15 cellular contexts compared by ENCODE assay signal in the genomic region with DNA sequence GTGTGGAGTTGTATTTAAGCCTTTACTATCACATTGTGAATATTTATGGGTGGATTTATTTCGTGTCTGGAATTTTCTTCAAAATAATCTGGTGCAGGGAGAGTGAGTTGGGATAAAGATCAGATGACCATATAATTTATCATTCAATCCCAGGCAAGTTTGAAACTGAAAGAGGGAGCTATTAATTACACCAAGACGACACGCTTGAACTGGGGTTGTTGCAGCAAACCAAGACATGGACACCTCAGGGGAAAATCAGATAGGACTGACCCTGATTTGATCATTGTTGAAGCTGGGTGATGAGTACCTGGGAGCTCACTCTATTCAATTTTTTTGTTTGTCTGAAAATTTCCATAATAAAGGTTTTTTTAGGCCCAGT. TPM values are rescaled to one million over a fixed set of nuclear protein-coding genes. Genes with fewer than 3 reads are reported as not detected.
DNase-seq lines count a peak whose midpoint lies in the region; ATAC-seq, FAIRE-seq and TF ChIP-seq lines count a peak whose summit lies in the region.
"Had no signal": no experiment of that assay in that cellular context is flagged by ENCODE, and none has a peak within 500 bp of the region (broad histone marks: within the 10 kb centered on the region; RNA-seq: fewer than 3 reads in every experiment).

No MANE protein-coding gene starts in this region.

- peak overlapping the region; percentile 47 for H3K4me3 Mint-ChIP-seq in activated naive CD4-positive, alpha-beta T cell treated with anti-CD3 and anti-CD28 coated beads, Interleukin-2, amount 50 U/mL, for 24 hours
- peak overlapping the region in 1 of 3 donors; percentile 59 for H3K4me3 Mint-ChIP-seq in T-cell

- ATAC-seq in T-cell (replicated peaks in 1 of 4): no peak
- ATAC-seq in pancreas: no peak
- no peak for ATAC-seq in GM18502 (IDR thresholded peaks at IDR 0.05; ENCODE audit: poor library complexity, unreplicated experiment)
- ATAC-seq: gastrocnemius medialis, left lobe of liver had no signal

- no peak overlapping the region for H3K4me3 ChIP-seq in brain microvascular endothelial cell (ENCODE audit: low read depth, low read length)
- H3K4me3 ChIP-seq in vagina: no peak overlapping the region
- H3K4me3 ChIP-seq in pancreas: no peak overlapping the region
- H3K4me3 ChIP-seq: gastrocnemius medialis, upper lobe of right lung had no signal

- H3K27ac Mint-ChIP-seq in activated naive CD4-positive, alpha-beta T cell treated with anti-CD3 and anti-CD28 coated beads, Interleukin-2, amount 50 U/mL, for 24 hours: peak overlapping the region; percentile 4
- peak overlapping the region; percentile 79 to 80 for H3K27ac Mint-ChIP-seq in T-cell

- no peaks in the 10 kb centered on the region for H3K9me3 Mint-ChIP-seq in activated naive CD4-positive, alpha-beta T cell treated with anti-CD3 and anti-CD28 coated beads, Interleukin-2, amount 50 U/mL, for 24 hours
- H3K9me3 Mint-ChIP-seq in T-cell: peaks cover 0 to 3% (median 0%) of the 10 kb centered on the region in 3 donors
- H3K9me3 Mint-ChIP-seq: stimulated activated naive CD8-positive, alpha-beta T cell treated with anti-CD3 and anti-CD28 coated beads, Interleukin-15, Interleukin-2, amounts not matched to agents 100 ng/mL and 50 ng/mL, for 24 hours had no signal

- TF ChIP-seq CTCF in brain microvascular endothelial cell (IDR thresholded peaks at IDR 0.05; ENCODE audit: low read depth, low read length, missing control alignments) (no peak), vagina (IDR thresholded peaks at IDR 0.05) (no peak), pancreas (IDR thresholded peaks at IDR 0.05) (no peak)

- peaks cover 2% of the 10 kb centered on the region for H3K36me3 Mint-ChIP-seq in activated naive CD4-positive, alpha-beta T cell treated with anti-CD3 and anti-CD28 coated beads, Interleukin-2, amount 50 U/mL, for 24 hours
- peaks cover 5% of the 10 kb centered on the region for H3K36me3 Mint-ChIP-seq in T-cell

- intact Hi-C loops in vagina (cut with DNase I): no loop called here
- intact Hi-C loops in pancreas (cut with DNase I): no loop called here

- DNase-seq in activated naive CD4-positive, alpha-beta T cell treated with Interleukin-2 at 50 U/mL for 16 hours: no peak
- DNase-seq in T-cell (no peak), brain microvascular endothelial cell (no peak), vagina (ENCODE audit: extremely low spot score in 2 of 2) (no peak), mesenteric fat pad (ENCODE audit: low spot score) (no peak), pancreas (no peak)
- DNase-seq: gastrocnemius medialis, NCI-H1930, NCI-H446, upper lobe of right lung had no signal

- H3K9me3 ChIP-seq in vagina (no peaks in the 10 kb centered on the region), pancreas (no peaks in the 10 kb centered on the region)
- H3K9me3 ChIP-seq: gastrocnemius medialis, upper lobe of right lung had no signal

- WGBS in pancreas, 2 donors: 85 to 87% methylated on average over 3 of the region's 3 CpGs

- in situ Hi-C loops in brain microvascular endothelial cell (cut with HindIII; ENCODE audit: low pct_ligation_motif_present, low sequenced_read_pairs): no loop called here

- H3K4me1 ChIP-seq in vagina (peaks cover 25% of the 10 kb centered on the region), pancreas (peaks cover 0 to 5% (median 5%) of the 10 kb centered on the region in 3 donors)

- CTCF ChIA-PET in T-cell (lab: Charles Lee): interaction anchor here (0.5 to 3.1 kb wide), 9 partner anchors 9 to 575 kb away, joined by 3 to 27 read pairs (median 7); a partner anchor contains a TSS

- no peak for TF ChIP-seq POLR2A in vagina (IDR thresholded peaks at IDR 0.05)

- peaks cover 57% of the 10 kb centered on the region for H3K4me1 Mint-ChIP-seq in activated naive CD4-positive, alpha-beta T cell treated with anti-CD3 and anti-CD28 coated beads, Interleukin-2, amount 50 U/mL, for 24 hours
- peaks cover 67 to 71% (median 70%) of the 10 kb centered on the region in 3 donors for H3K4me1 Mint-ChIP-seq in T-cell

- peak overlapping the region; percentile 15 for H3K27ac ChIP-seq in brain microvascular endothelial cell
- peak overlapping the region; percentile 15 for H3K27ac ChIP-seq in vagina
- no peak overlapping the region for H3K27ac ChIP-seq in pancreas
- H3K27ac ChIP-seq: epithelial cell of prostate, upper lobe of right lung had no signal

- no peak for FAIRE-seq in pancreas (lab: Jason Lieb, UNC)

- H3K36me3 ChIP-seq in brain microvascular endothelial cell (replicated peaks): no peaks in the 10 kb centered on the region
- no peaks in the 10 kb centered on the region for H3K36me3 ChIP-seq in vagina
- H3K36me3 ChIP-seq in pancreas: no peaks in the 10 kb centered on the region
- H3K36me3 ChIP-seq: gastrocnemius medialis, upper lobe of right lung had no signal

- no peaks in the 10 kb centered on the region for H3K27me3 Mint-ChIP-seq in activated naive CD4-positive, alpha-beta T cell treated with anti-CD3 and anti-CD28 coated beads, Interleukin-2, amount 50 U/mL, for 24 hours
- no peaks in the 10 kb centered on the region for H3K27me3 Mint-ChIP-seq in T-cell
- H3K27me3 Mint-ChIP-seq: stimulated activated naive CD8-positive, alpha-beta T cell treated with anti-CD3 and anti-CD28 coated beads, Interleukin-15, Interleukin-2, amounts not matched to agents 100 ng/mL and 50 ng/mL, for 24 hours had no signal

- no peaks in the 10 kb centered on the region for H3K27me3 ChIP-seq in brain microvascular endothelial cell (replicated peaks)
- no peaks in the 10 kb centered on the region for H3K27me3 ChIP-seq in vagina
- H3K27me3 ChIP-seq in pancreas: no peaks in the 10 kb centered on the region
- H3K27me3 ChIP-seq: gastrocnemius medialis, upper lobe of right lung had no signal

- POLR2A ChIA-PET in T-cell (lab: Charles Lee): interaction anchor here in 1 of 2 donors (0.6 kb wide), 1 partner anchor 14 kb away, joined by 3 read pairs; no protein-coding TSS in a partner anchor

RNA-seq across cellular contexts. Expression of a gene that starts 42.2 kb away (rescaled TPM):
- total RNA-seq in T-cell (under 1 TPM in 3 of 5 donors, not detected in 2; 0.13 to 0.47 (median 0.26) TPM), vagina (10.1 TPM), mesenteric fat pad (10.2 TPM), pancreas (10 to 100 TPM in 2 of 6 donors, 1 to 10 TPM in 4; 6.9 to 12.2 (median 8.6) TPM)
- polyA plus RNA-seq in pancreas: 10 to 100 TPM; 15.8 to 20.3 TPM

Comparison
In these comparisons a context has a peak if more than half of its experiments do, and no peak if none do; other contexts are left out.
1. H3K27ac ChIP-seq: peak in brain microvascular endothelial cell (single experiment) and vagina (single experiment); none in pancreas (0 of 4).